In the genomic region with DNA sequence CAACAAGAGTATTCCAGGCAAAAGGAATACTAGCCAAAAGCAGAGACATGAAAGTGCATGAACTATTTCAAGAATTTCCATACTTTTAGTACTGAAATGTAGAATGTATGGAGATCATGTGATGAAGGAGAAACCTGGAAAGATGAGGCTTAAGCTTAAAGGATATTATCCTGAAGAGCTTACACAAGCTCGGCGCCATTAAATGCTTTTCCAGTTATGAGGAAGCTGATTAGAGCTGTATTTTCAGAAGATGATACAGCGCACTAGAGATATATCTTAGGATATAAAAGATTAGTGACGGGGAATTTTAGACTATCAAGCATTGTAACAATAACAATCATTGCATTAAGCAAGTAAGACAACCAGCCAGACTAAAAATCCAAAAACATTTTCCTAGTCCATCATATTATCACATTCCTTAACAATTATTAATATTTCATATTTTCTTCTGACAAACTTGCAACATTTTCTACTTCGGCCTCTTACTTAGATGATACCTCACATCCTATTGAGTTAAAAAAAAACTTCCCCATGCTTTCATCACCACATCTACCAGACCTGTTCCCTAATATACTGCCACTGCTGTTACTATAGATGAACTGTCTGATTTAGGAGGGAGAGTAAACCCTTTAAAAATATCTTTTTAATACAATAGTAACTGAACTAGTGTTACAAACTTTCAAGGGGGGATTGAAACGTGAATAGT, we compare ENCODE assay signal across 8 cellular contexts. TPM values are rescaled to one million over a fixed set of nuclear protein-coding genes. Genes with fewer than 3 reads are reported as not detected.
DNase-seq lines count a peak whose midpoint lies in the region; ATAC-seq and TF ChIP-seq lines count a peak whose summit lies in the region.

No MANE protein-coding gene starts in this region.

- ATAC-seq in memory B cell (ENCODE audit: low read depth) (no peak), HG02938 (IDR thresholded peaks at IDR 0.05; ENCODE audit: unreplicated experiment) (no peak)

- H3K4me1 Mint-ChIP-seq in memory B cell = peaks cover 17% of the 10 kb centered on the region

- no peaks in the 10 kb centered on the region for H3K9me3 ChIP-seq in HEK293 (ENCODE audit: control insufficient read depth, insufficient read depth, low read depth, low read length)

- H3K36me3 Mint-ChIP-seq in memory B cell = peaks cover 13% of the 10 kb centered on the region

- TF ChIP-seq CTCF in HEK293 (tag by site-specific recombination; IDR thresholded peaks at IDR 0.05) = no peak

- H3K27ac ChIP-seq in HEK293 (ENCODE audit: extremely low read depth, low read depth, low read length) = no peak overlapping the region

- no peaks in the 10 kb centered on the region for H3K9me3 Mint-ChIP-seq in memory B cell

- DNase-seq in A172 (ENCODE audit: low spot score) (peak; percentile 14), amniotic epithelial cell (ENCODE audit: low read depth) (peak; percentile 57), memory B cell (ENCODE audit: low spot score in 2 of 2) (no peak), anterior cingulate cortex (lab: John Stamatoyannopoulos, UW) (no peak), GDM1 (lab: John Stamatoyannopoulos, UW) (no peak), NCI-H128 (lab: John Stamatoyannopoulos, UW; ENCODE audit: unreplicated experiment) (no peak)

- peak overlapping the region; percentile 84 for H3K4me3 ChIP-seq in HEK293 (ENCODE audit: low read depth, low read length)

- H3K4me3 Mint-ChIP-seq in memory B cell = peak overlapping the region; percentile 97

- H3K27ac Mint-ChIP-seq in memory B cell = peak overlapping the region; percentile 98

- CTCF ChIA-PET in HEK293 (lab: Yijun Ruan, JAX) = interaction anchor here (0.7 kb wide), 1 partner anchor 749 kb away, joined by 4 read pairs; no protein-coding TSS in a partner anchor

- POLR2A ChIA-PET in HEK293 (lab: Yijun Ruan, JAX) = interaction anchor here (1.2 to 2.3 kb wide), 3 partner anchors 17 to 29 kb away, joined by 3 to 18 read pairs (median 4); partner anchors contain the start of gene FBXL5

- no peaks in the 10 kb centered on the region for H3K4me1 ChIP-seq in HEK293 (ENCODE audit: control insufficient read depth, insufficient read depth, low read length)

- no peaks in the 10 kb centered on the region for H3K27me3 Mint-ChIP-seq in memory B cell

- H3K36me3 ChIP-seq in HEK293 (ENCODE audit: control insufficient read depth in 2 of 2, insufficient read depth in 1 of 2, low read length in 2 of 2) = peaks cover 0 to 40% of the 10 kb centered on the region in 2 experiments

TF ChIP-seq in HEK293, 187 proteins besides CTCF, POLR2A, EP300 and RAD21:
- TF ChIP-seq ZNF302 (tag by site-specific recombination; IDR thresholded peaks at IDR 0.05; ENCODE audit: low read depth) = no peak
- peak; percentile 33; the same call in 1 of the 2 replicates for TF ChIP-seq ZBTB17 (tag by site-specific recombination; IDR thresholded peaks at IDR 0.05)

RNA-seq across cellular contexts. Expression of gene FAM200B, which starts 1.3 kb away (rescaled TPM):
- 68.7 and 75.9 TPM in 2 replicates for total RNA-seq in A172 (2014; rRNA removed; shearing (Covaris generic))

RNA-seq across cellular contexts. Expression of gene BST1, which starts 19.9 kb away (rescaled TPM):
- not detected in 2 replicates for total RNA-seq in A172 (2014; rRNA removed; shearing (Covaris generic))

RNA-seq across cellular contexts. Expression of gene FBXL5, which starts 27.8 kb away (rescaled TPM):
- 80.7 and 89.3 TPM in 2 replicates for total RNA-seq in A172 (2014; rRNA removed; shearing (Covaris generic))

Comparison
In these comparisons a context has a peak if more than half of its experiments do, and no peak if none do; other contexts are left out.
1. DNase-seq: peak in A172 (single experiment) and amniotic epithelial cell (single experiment); none in memory B cell (0 of 2), anterior cingulate cortex (0 of 58), GDM1 (single experiment) and NCI-H128 (single experiment).